8 cellular contexts compared by ENCODE assay signal in the genomic region with DNA sequence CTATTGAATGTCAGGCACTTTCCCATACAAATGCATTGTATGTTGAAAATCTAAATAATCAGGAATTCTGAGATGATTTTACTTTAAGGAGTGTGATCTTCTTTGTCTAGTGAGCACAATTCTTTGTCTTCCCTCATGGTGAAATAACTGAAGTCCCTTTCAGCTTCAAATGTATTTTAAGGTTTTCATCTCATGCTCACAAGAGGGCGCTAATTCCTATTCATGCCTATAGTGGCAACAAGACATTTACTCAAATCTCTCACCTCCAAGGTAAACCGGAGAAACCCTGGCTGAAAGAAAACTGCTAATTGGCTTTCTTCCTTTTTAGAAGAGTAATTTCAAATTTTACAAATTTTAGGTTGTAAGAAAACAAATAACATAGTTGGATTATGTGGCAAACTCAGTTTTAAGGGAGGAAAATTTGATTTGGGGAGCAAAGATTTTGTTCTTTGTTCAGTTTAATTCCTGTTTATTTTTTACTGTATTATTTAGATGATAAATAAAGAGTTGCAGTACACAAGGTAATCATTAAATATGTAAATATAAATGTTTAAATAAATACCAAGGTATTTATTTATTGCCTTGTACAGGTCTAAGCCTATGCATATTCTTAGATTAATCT.
A peak's percentile ranks its signal among the peaks of the same experiment; 100 is the strongest.
DNase-seq lines count a peak whose midpoint lies in the region; ATAC-seq and TF ChIP-seq lines count a peak whose summit lies in the region.

No MANE protein-coding gene starts in this region.

- peaks cover 10% of the 10 kb centered on the region for H3K9me3 Mint-ChIP-seq in MCF 10A (ENCODE audit: unreplicated experiment)
- peaks cover 5% of the 10 kb centered on the region for H3K9me3 Mint-ChIP-seq in activated T-helper 1 cell treated with anti-CD3 and anti-CD28 coated beads, Interleukin-12 subunit alpha, Interleukin-12 subunit beta, Interleukin-2, Interleukin-4 antibody, amounts not matched to agents 30 ng/mL and 10 ng/mL and 1 ng/mL, durations not matched to agents 14 hours and 24 hours and 36 hours

- no peak for ATAC-seq in heart left ventricle
- ATAC-seq in Right ventricle myocardium inferior = no peak
- peak; percentile 87 for ATAC-seq in HG03565 (IDR thresholded peaks at IDR 0.05; ENCODE audit: unreplicated experiment)
- ATAC-seq in GM21737 (IDR thresholded peaks at IDR 0.05; ENCODE audit: unreplicated experiment) = no peak

- no peaks in the 10 kb centered on the region for H3K27me3 ChIP-seq in heart left ventricle

- CTCF ChIA-PET in MCF 10A (lab: Yijun Ruan, JAX) = interaction anchor here (0.5 to 3.2 kb wide), 21 partner anchors 10 to 1918 kb away, joined by 3 to 23 read pairs (median 4); no protein-coding TSS in a partner anchor

- H3K4me1 Mint-ChIP-seq in MCF 10A (ENCODE audit: insufficient read depth, unreplicated experiment) = no peaks in the 10 kb centered on the region
- no peaks in the 10 kb centered on the region for H3K4me1 Mint-ChIP-seq in activated T-helper 1 cell treated with anti-CD3 and anti-CD28 coated beads, Interleukin-12 subunit alpha, Interleukin-12 subunit beta, Interleukin-2, Interleukin-4 antibody, amounts not matched to agents 30 ng/mL and 10 ng/mL and 1 ng/mL, durations not matched to agents 14 hours and 24 hours and 36 hours (ENCODE audit: low read depth)

- DNase-seq in heart left ventricle (no peak), Right ventricle myocardium inferior (ENCODE audit: missing footprints) (no peak), NCI-H526 (lab: John Stamatoyannopoulos, UW) (peak; percentile 2 to 79), MCF 10A (ENCODE audit: unreplicated experiment) (peak; percentile 65), left kidney (ENCODE audit: low read depth, low spot score) (peak; percentile 79)
- no peak for DNase-seq in activated T-helper 1 cell treated with anti-CD3 and anti-CD28 coated beads, Interleukin-12 subunit alpha, Interleukin-12 subunit beta, Interleukin-2, Interleukin-4 antibody, amounts not matched to agents 30 ng/mL and 10 ng/mL and 1 ng/mL, durations not matched to agents 14 hours and 24 hours and 36 hours (ENCODE audit: low spot score)

- no TSS peak for BruUV-seq in MCF 10A (replicated peaks; lab: Mats Ljungman, UMichigan)

- H3K27me3 Mint-ChIP-seq in MCF 10A (ENCODE audit: insufficient read depth, unreplicated experiment) = peaks cover 26% of the 10 kb centered on the region
- H3K27me3 Mint-ChIP-seq in activated T-helper 1 cell treated with anti-CD3 and anti-CD28 coated beads, Interleukin-12 subunit alpha, Interleukin-12 subunit beta, Interleukin-2, Interleukin-4 antibody, amounts not matched to agents 30 ng/mL and 10 ng/mL and 1 ng/mL, durations not matched to agents 14 hours and 24 hours and 36 hours (ENCODE audit: insufficient read depth) = peaks cover 7% of the 10 kb centered on the region

- intact Hi-C loops in heart left ventricle (cut with DNase I) (loop anchor here in 7 of 10 donors (1.0 to 10.0 kb wide), 8 partner anchors 286 to 641 kb away; no protein-coding TSS in a partner anchor), Right ventricle myocardium inferior (cut with DNase I) (loop anchor here (10.0 kb wide), 1 partner anchor 609 kb away; no protein-coding TSS in a partner anchor), MCF 10A (cut with micrococcal nuclease) (loop anchor here (1.0 to 5.0 kb wide), 5 partner anchors 134 to 641 kb away; no protein-coding TSS in a partner anchor)
- intact Hi-C loops in activated T-helper 1 cell treated with anti-CD3 and anti-CD28 coated beads, Interleukin-12 subunit alpha, Interleukin-12 subunit beta, Interleukin-2, Interleukin-4 antibody, amounts not matched to agents 30 ng/mL and 10 ng/mL and 1 ng/mL, durations not matched to agents 14 hours and 24 hours and 36 hours (cut with micrococcal nuclease) = loop anchor here (1.0 to 10.0 kb wide), 3 partner anchors 575 to 1136 kb away; no protein-coding TSS in a partner anchor

- no peak overlapping the region for H3K27ac Mint-ChIP-seq in MCF 10A (ENCODE audit: low read depth, unreplicated experiment)
- no peak overlapping the region for H3K27ac Mint-ChIP-seq in activated T-helper 1 cell treated with anti-CD3 and anti-CD28 coated beads, Interleukin-12 subunit alpha, Interleukin-12 subunit beta, Interleukin-2, Interleukin-4 antibody, amounts not matched to agents 30 ng/mL and 10 ng/mL and 1 ng/mL, durations not matched to agents 14 hours and 24 hours and 36 hours

- POLR2A ChIA-PET in MCF 10A (lab: Yijun Ruan, JAX) = interaction anchor here (0.6 kb wide), 1 partner anchor 841 kb away, joined by 3 read pairs; no protein-coding TSS in a partner anchor

- H3K4me3 ChIP-seq in heart left ventricle = no peak overlapping the region

- no peak overlapping the region for H3K27ac ChIP-seq in heart left ventricle

- WGBS in heart left ventricle, 4 donors = 8 to 20% (median 11%) methylated on average over 2 of the region's 2 CpGs

- no peaks in the 10 kb centered on the region for H3K36me3 ChIP-seq in heart left ventricle

- TF ChIP-seq CTCF in heart left ventricle (IDR thresholded peaks at IDR 0.05) = peak; percentile 46 to 72 (median 60)
- peak; percentile 40 for TF ChIP-seq CTCF in MCF 10A (IDR thresholded peaks at IDR 0.05; ENCODE audit: unreplicated experiment)

- no peak for TF ChIP-seq POLR2A in heart left ventricle (IDR thresholded peaks at IDR 0.05)

- H3K36me3 Mint-ChIP-seq in MCF 10A (ENCODE audit: insufficient read depth, unreplicated experiment) = no peaks in the 10 kb centered on the region
- no peaks in the 10 kb centered on the region for H3K36me3 Mint-ChIP-seq in activated T-helper 1 cell treated with anti-CD3 and anti-CD28 coated beads, Interleukin-12 subunit alpha, Interleukin-12 subunit beta, Interleukin-2, Interleukin-4 antibody, amounts not matched to agents 30 ng/mL and 10 ng/mL and 1 ng/mL, durations not matched to agents 14 hours and 24 hours and 36 hours (ENCODE audit: low read depth)

- peaks cover 0 to 6% (median 0%) of the 10 kb centered on the region in 12 donors for H3K4me1 ChIP-seq in heart left ventricle

- H3K9me3 ChIP-seq in heart left ventricle = peaks cover 0 to 6% (median 0%) of the 10 kb centered on the region in 12 donors

- no peak overlapping the region for H3K4me3 Mint-ChIP-seq in MCF 10A (ENCODE audit: unreplicated experiment)
- H3K4me3 Mint-ChIP-seq in activated T-helper 1 cell treated with anti-CD3 and anti-CD28 coated beads, Interleukin-12 subunit alpha, Interleukin-12 subunit beta, Interleukin-2, Interleukin-4 antibody, amounts not matched to agents 30 ng/mL and 10 ng/mL and 1 ng/mL, durations not matched to agents 14 hours and 24 hours and 36 hours = no peak overlapping the region

Comparison
In these comparisons a context has a peak if more than half of its experiments do, and no peak if none do; other contexts are left out.
1. DNase-seq: peak in NCI-H526 (2 of 2), MCF 10A (single experiment) and left kidney (single experiment); none in heart left ventricle (0 of 5), Right ventricle myocardium inferior (single experiment) and activated T-helper 1 cell treated with anti-CD3 and anti-CD28 coated beads, Interleukin-12 subunit alpha, Interleukin-12 subunit beta, Interleukin-2, Interleukin-4 antibody, amounts not matched to agents 30 ng/mL and 10 ng/mL and 1 ng/mL, durations not matched to agents 14 hours and 24 hours and 36 hours (single experiment).